Comparison of ENCODE assay signal across 8 cellular contexts in genomic region chr12:106137456-106138278, GRCh38. TPM values are rescaled to one million over a fixed set of nuclear protein-coding genes. Genes with fewer than 3 reads are reported as not detected.
DNase-seq lines count a peak whose midpoint lies in the region; ATAC-seq and TF ChIP-seq lines count a peak whose summit lies in the region.

No MANE protein-coding gene starts in this region.

- ATAC-seq in HG03039 (IDR thresholded peaks at IDR 0.05; ENCODE audit: unreplicated experiment): no peak
- no peak for ATAC-seq in GM21786 (IDR thresholded peaks at IDR 0.05; ENCODE audit: unreplicated experiment)

- H3K9me3 ChIP-seq in uterus: no peaks in the 10 kb centered on the region

- no peaks in the 10 kb centered on the region for H3K27me3 ChIP-seq in uterus

- peak overlapping the region; percentile 86 to 91 for H3K4me3 ChIP-seq in uterus

- no peak for TF ChIP-seq CTCF in chondrocyte (IDR thresholded peaks at IDR 0.05)
- no peak for TF ChIP-seq CTCF in uterus (IDR thresholded peaks at IDR 0.05)

- peak overlapping the region; percentile 95 to 96 for H3K27ac ChIP-seq in uterus

- no peaks in the 10 kb centered on the region for H3K27me3 Mint-ChIP-seq in chondrocyte (ENCODE audit: low read depth)

- H3K36me3 Mint-ChIP-seq in chondrocyte (ENCODE audit: low read depth): peaks cover 14% of the 10 kb centered on the region

- TF ChIP-seq POLR2A in uterus (IDR thresholded peaks at IDR 0.05): no peak

- H3K4me1 Mint-ChIP-seq in chondrocyte (ENCODE audit: low read depth): peaks cover 64% of the 10 kb centered on the region

- H3K27ac Mint-ChIP-seq in chondrocyte (ENCODE audit: unreplicated experiment): peak overlapping the region; percentile 93

- intact Hi-C loops in uterus (cut with DNase I; ENCODE audit: low total_unique reads): loop anchor here (5.0 to 10.0 kb wide), 3 partner anchors 63 to 713 kb away; no protein-coding TSS in a partner anchor

- no peaks in the 10 kb centered on the region for H3K36me3 ChIP-seq in uterus

- DNase-seq in stimulated activated CD4-positive, alpha-beta T cell treated with anti-CD3 and anti-CD28 coated beads, Interleukin-15, amount 100 ng/mL, for 24 hours: peak; percentile 6
- DNase-seq in stimulated activated CD4-positive, alpha-beta T cell treated with anti-CD3 and anti-CD28 coated beads, Interleukin-2, amount 100 ng/mL, for 48 hours: no peak
- no peak for DNase-seq in chondrocyte (ENCODE audit: low spot score)
- peak; percentile 46 for DNase-seq in midbrain (lab: John Stamatoyannopoulos, UW)
- DNase-seq in uterus: no peak
- no peak for DNase-seq in LoVo (ENCODE audit: low spot score)

- H3K9me3 Mint-ChIP-seq in chondrocyte (ENCODE audit: low read depth): no peaks in the 10 kb centered on the region

- H3K4me3 Mint-ChIP-seq in chondrocyte (ENCODE audit: unreplicated experiment): peak overlapping the region; percentile 94

- H3K4me1 ChIP-seq in uterus: peaks cover 0 to 4% of the 10 kb centered on the region in 2 donors

RNA-seq across cellular contexts. Expression of gene NUAK1, which starts 1.1 kb away (rescaled TPM):
- total RNA-seq in chondrocyte (78.1 to 81.4 TPM (median 78.5 TPM) in 3 replicates), uterus (10 to 100 TPM in 3 of 4 donors, 1 to 10 TPM in 1; 9.4 to 56.8 (median 26.8) TPM)

Comparison
In these comparisons a context has a peak if more than half of its experiments do, and no peak if none do; other contexts are left out.
1. DNase-seq: peak in stimulated activated CD4-positive, alpha-beta T cell treated with anti-CD3 and anti-CD28 coated beads, Interleukin-15, amount 100 ng/mL, for 24 hours (single experiment) and midbrain (single experiment); none in stimulated activated CD4-positive, alpha-beta T cell treated with anti-CD3 and anti-CD28 coated beads, Interleukin-2, amount 100 ng/mL, for 48 hours (0 of 2), chondrocyte (single experiment), uterus (0 of 2) and LoVo (single experiment).